ENCODE assay signal across 8 cellular contexts in the genomic region with DNA sequence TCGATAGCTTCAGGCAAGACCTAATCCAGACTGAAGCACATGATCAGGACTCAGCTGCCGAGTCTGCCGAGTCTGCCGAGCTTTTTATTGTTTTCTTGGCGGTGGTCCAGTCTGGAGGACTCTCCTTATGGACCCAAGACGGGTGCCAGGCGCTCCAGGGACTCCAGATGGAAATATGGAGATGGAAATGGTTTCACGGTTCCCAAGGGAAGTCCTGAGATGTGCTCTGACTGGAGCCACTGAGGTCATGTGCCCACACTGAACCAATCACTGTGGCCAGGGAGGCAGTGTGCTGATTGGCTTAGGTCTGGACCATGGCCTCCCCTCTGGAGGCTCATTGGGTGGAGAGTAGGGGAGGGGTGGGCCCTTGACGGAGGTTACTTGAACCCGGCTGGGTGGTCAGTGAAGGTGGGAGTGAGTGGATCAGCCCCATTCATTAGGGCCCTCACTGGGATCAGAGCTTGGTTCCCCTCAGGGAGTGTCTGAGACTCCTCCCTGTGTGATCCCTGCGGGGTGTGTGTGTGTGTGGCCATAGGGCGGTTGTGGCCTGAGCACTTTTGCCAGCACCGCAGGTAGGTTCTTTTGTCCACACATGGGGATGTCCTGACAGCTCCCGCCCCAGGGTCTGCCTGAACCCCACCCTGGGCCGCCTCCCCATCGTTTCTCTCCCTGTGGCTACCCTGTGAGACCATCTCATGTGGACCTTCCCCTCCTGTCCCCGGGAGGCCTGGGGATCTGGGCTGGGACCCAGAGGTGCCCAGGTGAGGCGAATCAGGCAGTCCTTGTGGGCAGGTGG. TPM values are rescaled to one million over a fixed set of nuclear protein-coding genes. Genes with fewer than 3 reads are reported as not detected.
A peak's percentile ranks its signal among the peaks of the same experiment; 100 is the strongest.
DNase-seq lines count a peak whose midpoint lies in the region; ATAC-seq and TF ChIP-seq lines count a peak whose summit lies in the region.

No MANE protein-coding gene starts in this region.

- peaks cover 29 to 31% of the 10 kb centered on the region in 2 donors for H3K36me3 ChIP-seq in ascending aorta
- peaks cover 0 to 29% (median 0%) of the 10 kb centered on the region in 3 experiments for H3K36me3 ChIP-seq in naive thymus-derived CD4-positive, alpha-beta T cell (ENCODE audit: control insufficient read depth in 2 of 3, insufficient read depth in 3 of 3, low read length in 3 of 3)

- H3K4me1 Mint-ChIP-seq in naive thymus-derived CD4-positive, alpha-beta T cell, result peaks cover 0 to 7% (median 0%) of the 10 kb centered on the region in 7 donors

- no peaks in the 10 kb centered on the region for H3K27me3 Mint-ChIP-seq in naive thymus-derived CD4-positive, alpha-beta T cell

- TF ChIP-seq CTCF in ascending aorta (IDR thresholded peaks at IDR 0.05), result no peak

- no peaks in the 10 kb centered on the region for H3K9me3 ChIP-seq in ascending aorta
- no peaks in the 10 kb centered on the region for H3K9me3 ChIP-seq in naive thymus-derived CD4-positive, alpha-beta T cell (ENCODE audit: control insufficient read depth in 2 of 3, low read length in 3 of 3)

- H3K9me3 Mint-ChIP-seq in naive thymus-derived CD4-positive, alpha-beta T cell, result no peaks in the 10 kb centered on the region

- no peak overlapping the region for H3K4me3 ChIP-seq in ascending aorta
- H3K4me3 ChIP-seq in naive thymus-derived CD4-positive, alpha-beta T cell (ENCODE audit: low read length), result no peak overlapping the region

- H3K27ac ChIP-seq in ascending aorta, result no peak overlapping the region
- H3K27ac ChIP-seq in naive thymus-derived CD4-positive, alpha-beta T cell (ENCODE audit: low read depth, low read length), result no peak overlapping the region

- H3K4me1 ChIP-seq in ascending aorta, result no peaks in the 10 kb centered on the region
- no peaks in the 10 kb centered on the region for H3K4me1 ChIP-seq in naive thymus-derived CD4-positive, alpha-beta T cell (ENCODE audit: control insufficient read depth in 2 of 2, insufficient read depth in 2 of 2, low read length in 2 of 2)

- ATAC-seq in SK-N-SH treated with all-trans-retinoic acid at 6 μM for 48 hours, result peak; percentile 100
- no peak for ATAC-seq in HG03378 (IDR thresholded peaks at IDR 0.05; ENCODE audit: unreplicated experiment)
- no peak for ATAC-seq in naive thymus-derived CD4-positive, alpha-beta T cell
- no peak for ATAC-seq in GM19455 (IDR thresholded peaks at IDR 0.05; ENCODE audit: unreplicated experiment)

- POLR2A ChIA-PET in naive thymus-derived CD4-positive, alpha-beta T cell (lab: Charles Lee), result interaction anchor here (0.6 kb wide), 1 partner anchor 1190 kb away, joined by 4 read pairs; no protein-coding TSS in a partner anchor

- H3K36me3 Mint-ChIP-seq in naive thymus-derived CD4-positive, alpha-beta T cell, result peaks cover 0 to 10% (median 3%) of the 10 kb centered on the region in 5 donors

- no peaks in the 10 kb centered on the region for H3K27me3 ChIP-seq in ascending aorta
- H3K27me3 ChIP-seq in naive thymus-derived CD4-positive, alpha-beta T cell (ENCODE audit: control insufficient read depth in 2 of 2, insufficient read depth in 2 of 2, low read length in 2 of 2), result no peaks in the 10 kb centered on the region

- no peak overlapping the region for H3K4me3 Mint-ChIP-seq in naive thymus-derived CD4-positive, alpha-beta T cell

- H3K27ac Mint-ChIP-seq in naive thymus-derived CD4-positive, alpha-beta T cell, result no peak overlapping the region

- CTCF ChIA-PET in naive thymus-derived CD4-positive, alpha-beta T cell (lab: Charles Lee), result no interaction called here

- intact Hi-C loops in ascending aorta (cut with DNase I), result loop anchor here (10.0 kb wide), 1 partner anchor 342 kb away; no protein-coding TSS in a partner anchor
- intact Hi-C loops in naive thymus-derived CD4-positive, alpha-beta T cell (cut with micrococcal nuclease), result no loop called here

- DNase-seq in DMS79 treated with DMSO at 0.1 percent for 48 hours (lab: John Stamatoyannopoulos, UW) (peak; percentile 87), NCI-H1105 treated with DMSO at 0.1 percent for 48 hours (lab: John Stamatoyannopoulos, UW) (peak; percentile 99), medulla oblongata (ENCODE audit: extremely low spot score) (peak; percentile 82), ascending aorta (ENCODE audit: low spot score in 2 of 2) (no peak)
- no peak for DNase-seq in naive thymus-derived CD4-positive, alpha-beta T cell

TF ChIP-seq in SK-N-SH treated with all-trans-retinoic acid at 6 μM for 48 hours, 23 proteins besides CTCF, POLR2A, EP300 and RAD21:
- TF ChIP-seq ZNF70 (CRISPR knock-in tag; IDR thresholded peaks at IDR 0.05), result no peak
- no peak for TF ChIP-seq SNAI2 (CRISPR knock-in tag; IDR thresholded peaks at IDR 0.05)
- TF ChIP-seq TCF4 (CRISPR knock-in tag; IDR thresholded peaks at IDR 0.05; ENCODE audit: borderline replicate concordance), result peak; percentile 49; the same call in 1 of the 2 replicates
TF ChIP-seq in SK-N-SH treated with all-trans-retinoic acid at 6 μM for 48 hours: peak in this region for 1.

RNA-seq across cellular contexts. Expression of a gene that starts 14.0 kb away (rescaled TPM):
- 81.5 TPM for total RNA-seq in ascending aorta
- total RNA-seq in naive thymus-derived CD4-positive, alpha-beta T cell, result 10 to 100 TPM; 14.2 to 35.7 (median 27.9) TPM
- 1 to 10 TPM; 4.6 to 7.7 TPM for polyA plus RNA-seq in naive thymus-derived CD4-positive, alpha-beta T cell

RNA-seq across cellular contexts. Expression of a gene that starts 33.0 kb away (rescaled TPM):
- total RNA-seq in ascending aorta, result 5.1 TPM
- total RNA-seq in naive thymus-derived CD4-positive, alpha-beta T cell, result 100 to 1,000 TPM in 3 of 5 experiments, 10 to 100 TPM in 2; 73.4 to 182 (median 116) TPM
- 10 to 100 TPM; 12.8 to 35.1 TPM for polyA plus RNA-seq in naive thymus-derived CD4-positive, alpha-beta T cell

RNA-seq across cellular contexts. Expression of a gene that starts 55.1 kb away (rescaled TPM):
- total RNA-seq in ascending aorta, result 153 TPM
- total RNA-seq in naive thymus-derived CD4-positive, alpha-beta T cell, result 10 to 100 TPM; 41.4 to 99.2 (median 55.2) TPM
- 100 to 1,000 TPM; 184 to 195 TPM for polyA plus RNA-seq in naive thymus-derived CD4-positive, alpha-beta T cell

RNA-seq across cellular contexts. Expression of a gene that starts 55.6 kb away (rescaled TPM):
- 384 TPM for total RNA-seq in ascending aorta
- 100 to 1,000 TPM in 4 of 5 experiments, 10 to 100 TPM in 1; 90.9 to 208 (median 152) TPM for total RNA-seq in naive thymus-derived CD4-positive, alpha-beta T cell
- 100 to 1,000 TPM; 527 to 613 TPM for polyA plus RNA-seq in naive thymus-derived CD4-positive, alpha-beta T cell

Comparison
In these comparisons a context has a peak if more than half of its experiments do, and no peak if none do; other contexts are left out.
1. DNase-seq: peak in DMS79 treated with DMSO at 0.1 percent for 48 hours (single experiment), NCI-H1105 treated with DMSO at 0.1 percent for 48 hours (single experiment) and medulla oblongata (single experiment); none in ascending aorta (0 of 2) and naive thymus-derived CD4-positive, alpha-beta T cell (0 of 9).
2. RNA of a gene that starts 33.0 kb away (total RNA-seq): 73.4 to 182 TPM in naive thymus-derived CD4-positive, alpha-beta T cell; 5.1 TPM in ascending aorta (single experiment); every median in the first group is over 10 times any median in the second.